13 cellular contexts compared by ENCODE assay signal in the genomic region with DNA sequence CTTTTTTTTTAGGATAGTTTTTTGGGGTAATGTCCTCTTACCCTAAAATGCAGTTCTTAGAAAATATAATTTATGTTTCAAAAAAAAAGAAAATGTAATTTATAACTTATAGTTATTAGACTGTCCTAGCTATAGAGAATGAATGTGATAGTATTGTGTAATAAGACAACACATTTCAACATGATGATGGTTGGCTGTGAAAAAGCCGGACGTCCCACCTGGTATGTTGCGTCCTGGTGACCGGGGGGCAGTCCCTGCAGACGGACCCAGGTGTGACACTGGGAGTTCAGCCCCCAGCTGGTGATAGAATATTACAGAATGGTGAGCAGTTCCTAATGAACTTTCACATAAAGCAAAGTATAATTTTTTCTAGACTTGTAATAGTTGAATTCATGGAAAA. TPM values are rescaled to one million over a fixed set of nuclear protein-coding genes. Genes with fewer than 3 reads are reported as not detected.
DNase-seq lines count a peak whose midpoint lies in the region; ATAC-seq, FAIRE-seq and TF ChIP-seq lines count a peak whose summit lies in the region.
"Not testable (repeated sequence)": the region's sequence is repeated elsewhere in the genome, so short reads cannot be mapped to it uniquely, and the experiment has no call there.
"Had no signal": no experiment of that assay in that cellular context is flagged by ENCODE, and none has a peak within 500 bp of the region (broad histone marks: within the 10 kb centered on the region; RNA-seq: fewer than 3 reads in every experiment).

No MANE protein-coding gene starts in this region.

- H3K79me2 ChIP-seq in K562 (ENCODE audit: control insufficient read depth, insufficient read depth, low read length), result not testable (repeated sequence)

- ATAC-seq in T-helper 17 cell; activated T-helper 17 cell treated with anti-CD3 and anti-CD28 coated beads, Interleukin-2, amount 50 U/mL, for 72 hours (replicated peaks); activated naive CD4-positive, alpha-beta T cell treated with anti-CD3 and anti-CD28 coated beads, Interleukin-2, amount 50 U/mL, for 72 hours; K562: not testable (repeated sequence)

- H3K9ac ChIP-seq in K562 (ENCODE audit: insufficient read depth in 1 of 2, low read depth in 2 of 2, low read length in 2 of 2), result not testable (repeated sequence)

- H3K9me3 Mint-ChIP-seq in CD14-positive monocyte; activated CD4-positive, alpha-beta memory T cell treated with anti-CD3 and anti-CD28 coated beads for 36 hours; activated T-helper 17 cell treated with anti-CD3 and anti-CD28 coated beads, Interleukin-2, amount 50 U/mL, for 72 hours; activated naive CD4-positive, alpha-beta T cell treated with anti-CD3 and anti-CD28 coated beads, Interleukin-2, amount 50 U/mL, for 72 hours; stimulated activated naive CD8-positive, alpha-beta T cell treated with anti-CD3 and anti-CD28 coated beads, Interleukin-15, Interleukin-2, amounts not matched to agents 100 ng/mL and 50 ng/mL, for 24 hours: not testable (repeated sequence)

- not testable (repeated sequence) for H3K9me3 ChIP-seq in T-helper 17 cell (ENCODE audit: control insufficient read depth, low read length, poor library complexity, severe bottlenecking); K562 (replicated peaks; ENCODE audit: control insufficient read depth, insufficient read depth, low read depth, low read length); sigmoid colon

- in situ Hi-C loops in K562 (cut with MboI), result not testable (repeated sequence)

- not testable (repeated sequence) for H3K27me3 Mint-ChIP-seq in CD14-positive monocyte (ENCODE audit: low read depth in 3 of 3); T-helper 17 cell; activated CD4-positive, alpha-beta memory T cell treated with anti-CD3 and anti-CD28 coated beads for 36 hours; activated T-helper 17 cell treated with anti-CD3 and anti-CD28 coated beads, Interleukin-2, amount 50 U/mL, for 72 hours; stimulated activated naive CD8-positive, alpha-beta T cell treated with anti-CD3 and anti-CD28 coated beads, Interleukin-15, Interleukin-2, amounts not matched to agents 100 ng/mL and 50 ng/mL, for 24 hours

- not testable (repeated sequence) for H3K27me3 ChIP-seq in K562 (ENCODE audit: control insufficient read depth in 2 of 2, insufficient read depth in 2 of 2, low read length in 2 of 2); sigmoid colon

- not testable (repeated sequence) for H3K4me1 Mint-ChIP-seq in CD14-positive monocyte
- H3K4me1 Mint-ChIP-seq in T-helper 17 cell, result peaks cover 13% of the 10 kb centered on the region
- peaks cover 46% of the 10 kb centered on the region for H3K4me1 Mint-ChIP-seq in activated CD4-positive, alpha-beta memory T cell treated with anti-CD3 and anti-CD28 coated beads for 36 hours (ENCODE audit: low read depth)
- H3K4me1 Mint-ChIP-seq in activated T-helper 17 cell treated with anti-CD3 and anti-CD28 coated beads, Interleukin-2, amount 50 U/mL, for 72 hours, result peaks cover 19% of the 10 kb centered on the region
- peaks cover 61% of the 10 kb centered on the region for H3K4me1 Mint-ChIP-seq in stimulated activated naive CD8-positive, alpha-beta T cell treated with anti-CD3 and anti-CD28 coated beads, Interleukin-15, Interleukin-2, amounts not matched to agents 100 ng/mL and 50 ng/mL, for 24 hours (ENCODE audit: low read depth)

- FAIRE-seq in K562 (lab: Jason Lieb, UNC), result not testable (repeated sequence)

- not testable (repeated sequence) for BruUV-seq in K562 (replicated peaks; lab: Mats Ljungman, UMichigan)

- not testable (repeated sequence) for H3K4me3 ChIP-seq in K562, sigmoid colon

- not testable (repeated sequence) for TF ChIP-seq POLR2A in K562 (conservative IDR thresholded peaks at IDR 0.05); sigmoid colon (IDR thresholded peaks at IDR 0.05)

- H3K36me3 Mint-ChIP-seq in CD14-positive monocyte, result peaks cover 70 to 81% of the 10 kb centered on the region in 2 donors
- H3K36me3 Mint-ChIP-seq in T-helper 17 cell (ENCODE audit: low read depth), result not testable (repeated sequence)
- peaks cover 35% of the 10 kb centered on the region for H3K36me3 Mint-ChIP-seq in activated CD4-positive, alpha-beta memory T cell treated with anti-CD3 and anti-CD28 coated beads for 36 hours
- peaks cover 85% of the 10 kb centered on the region for H3K36me3 Mint-ChIP-seq in activated T-helper 17 cell treated with anti-CD3 and anti-CD28 coated beads, Interleukin-2, amount 50 U/mL, for 72 hours (ENCODE audit: low read depth)
- peaks cover 15 to 38% of the 10 kb centered on the region in 2 donors for H3K36me3 Mint-ChIP-seq in activated naive CD4-positive, alpha-beta T cell treated with anti-CD3 and anti-CD28 coated beads, Interleukin-2, amount 50 U/mL, for 72 hours
- peaks cover 60% of the 10 kb centered on the region for H3K36me3 Mint-ChIP-seq in stimulated activated naive CD8-positive, alpha-beta T cell treated with anti-CD3 and anti-CD28 coated beads, Interleukin-15, Interleukin-2, amounts not matched to agents 100 ng/mL and 50 ng/mL, for 24 hours (ENCODE audit: low read depth)

- peaks cover 16% of the 10 kb centered on the region; the same call in 2 of the 3 replicates for H3K36me3 ChIP-seq in K562 (ENCODE audit: control insufficient read depth, insufficient read depth, low read length)
- peaks cover 0 to 34% (median 0%) of the 10 kb centered on the region in 4 donors for H3K36me3 ChIP-seq in sigmoid colon

- not testable (repeated sequence) for H3K27ac ChIP-seq in K562 (ENCODE audit: extremely low read depth, low read depth, low read length); sigmoid colon

- H3K4me3 Mint-ChIP-seq in CD14-positive monocyte; T-helper 17 cell; activated CD4-positive, alpha-beta memory T cell treated with anti-CD3 and anti-CD28 coated beads for 36 hours; stimulated activated naive CD8-positive, alpha-beta T cell treated with anti-CD3 and anti-CD28 coated beads, Interleukin-15, Interleukin-2, amounts not matched to agents 100 ng/mL and 50 ng/mL, for 24 hours: not testable (repeated sequence)
- H3K4me3 Mint-ChIP-seq in activated T-helper 17 cell treated with anti-CD3 and anti-CD28 coated beads, Interleukin-2, amount 50 U/mL, for 72 hours, result peak overlapping the region; percentile 73

- not testable (repeated sequence) for H3K4me2 ChIP-seq in K562 (ENCODE audit: insufficient read depth, low read length)

- H3K9me1 ChIP-seq in K562 (ENCODE audit: control insufficient read depth, insufficient read depth, low read length), result not testable (repeated sequence)

- intact Hi-C loops in CD14-positive monocyte (cut with micrococcal nuclease), result loop anchor here in 1 of 2 donors (5.0 kb wide), 1 partner anchor 33 kb away; the partner anchor contains the start of gene BANP
- intact Hi-C loops in activated CD4-positive, alpha-beta memory T cell treated with anti-CD3 and anti-CD28 coated beads for 36 hours (cut with micrococcal nuclease); K562 (cut with micrococcal nuclease): not testable (repeated sequence)
- intact Hi-C loops in sigmoid colon (cut with DNase I), result loop anchor here (10.0 kb wide), 1 partner anchor 449 kb away; no protein-coding TSS in a partner anchor

- not testable (repeated sequence) for TF ChIP-seq EP300 in K562 (IDR thresholded peaks at IDR 0.05; ENCODE audit: low read length); sigmoid colon (IDR thresholded peaks at IDR 0.05)

- H3K4me1 ChIP-seq in K562 (replicated peaks in 1 of 2; ENCODE audit: control insufficient read depth in 2 of 2, insufficient read depth in 2 of 2, low read length in 2 of 2); sigmoid colon: not testable (repeated sequence)

- not testable (repeated sequence) for DNase-seq in CD14-positive monocyte (ENCODE audit: low spot score); T-helper 17 cell; activated CD4-positive, alpha-beta memory T cell treated with anti-CD3 and anti-CD28 coated beads for 36 hours; activated naive CD4-positive, alpha-beta T cell treated with anti-CD3 and anti-CD28 coated beads, Interleukin-2, amount 50 U/mL, for 72 hours (ENCODE audit: low spot score in 2 of 2); K562 (ENCODE audit: extremely low read depth in 1 of 4, low spot score in 3 of 4)
- peak; percentile 41 for DNase-seq in sigmoid colon

- CTCF ChIA-PET in activated CD4-positive, alpha-beta memory T cell treated with anti-CD3 and anti-CD28 coated beads for 36 hours (lab: Charles Lee), result interaction anchor here (0.7 kb wide), 1 partner anchor 203 kb away, joined by 3 read pairs; no protein-coding TSS in a partner anchor
- CTCF ChIA-PET in K562 (lab: Yijun Ruan, JAX; ENCODE audit: low intra/inter-chr PET ratio), result not testable (repeated sequence)

- H4K20me1 ChIP-seq in K562 (replicated peaks; ENCODE audit: control insufficient read depth, insufficient read depth, low read length), result not testable (repeated sequence)

- not testable (repeated sequence) for H2AFZ ChIP-seq in K562 (ENCODE audit: low read depth, low read length)

- H3K27ac Mint-ChIP-seq in CD14-positive monocyte, result peak overlapping the region in 4 of 7 donors; percentile 25 to 92 (median 42)
- H3K27ac Mint-ChIP-seq in T-helper 17 cell, result peak overlapping the region; percentile 24
- H3K27ac Mint-ChIP-seq in activated CD4-positive, alpha-beta memory T cell treated with anti-CD3 and anti-CD28 coated beads for 36 hours, result peak overlapping the region; percentile 92
- H3K27ac Mint-ChIP-seq in activated T-helper 17 cell treated with anti-CD3 and anti-CD28 coated beads, Interleukin-2, amount 50 U/mL, for 72 hours, result peak overlapping the region; percentile 94
- peak overlapping the region; percentile 79 to 81 for H3K27ac Mint-ChIP-seq in activated naive CD4-positive, alpha-beta T cell treated with anti-CD3 and anti-CD28 coated beads, Interleukin-2, amount 50 U/mL, for 72 hours
- peak overlapping the region; percentile 95 for H3K27ac Mint-ChIP-seq in stimulated activated naive CD8-positive, alpha-beta T cell treated with anti-CD3 and anti-CD28 coated beads, Interleukin-15, Interleukin-2, amounts not matched to agents 100 ng/mL and 50 ng/mL, for 24 hours

- WGBS in K562 (ENCODE audit: insufficient coverage, low coverage, missing lambda C conversion rate), result 98% methylated on average over 5 of the region's 5 CpGs
- 89 to 92% methylated on average over 5 of the region's 5 CpGs for WGBS in sigmoid colon, 2 donors

- POLR2A ChIA-PET in activated CD4-positive, alpha-beta memory T cell treated with anti-CD3 and anti-CD28 coated beads for 36 hours (lab: Charles Lee); K562 (lab: Yijun Ruan, JAX): not testable (repeated sequence)

- TF ChIP-seq RAD21 in K562 (CRISPR knock-in tag; conservative IDR thresholded peaks at IDR 0.05 in 1 of 2, IDR thresholded peaks at IDR 0.05 in 1 of 2), result not testable (repeated sequence)

- TF ChIP-seq CTCF in CD14-positive monocyte (IDR thresholded peaks at IDR 0.05); K562 (IDR thresholded peaks at IDR 0.05 in 2 of 3, conservative IDR thresholded peaks at IDR 0.05 in 1 of 3; ENCODE audit: insufficient read depth in 2 of 3, low read depth in 1 of 3, low read length in 3 of 3); sigmoid colon (IDR thresholded peaks at IDR 0.05): not testable (repeated sequence)

RNA-seq across cellular contexts. Expression of gene BANP, which starts 34.3 kb away (rescaled TPM):
- polyA plus RNA-seq in CD14-positive monocyte (10 to 100 TPM; 10.1 to 11.7 TPM), K562 (2011; rRNA removed) (12.1 and 13.1 TPM in 2 replicates), K562 (2014; fragmentation: Illumina TruSeq; extraction: Trizol) (13.0 and 19.2 TPM in 2 replicates), K562 (2014; fragmentation: Nextera tagmentation; extraction: Ambion mirVana) (1 to 10 TPM; 4.6 to 4.7 TPM), K562 (2014; rRNA removed) (16.0 and 19.0 TPM in 2 replicates), sigmoid colon (10 to 100 TPM in 1 of 3 donors, 1 to 10 TPM in 2; 8.4 to 15.9 (median 8.8) TPM)
- total RNA-seq in T-helper 17 cell (10 to 100 TPM; 46.9 to 47.9 TPM), K562 (2014; rRNA removed) (17.1 and 22.1 TPM in 2 replicates), K562 (2014; rRNA removed; fragmentation: Illumina TruSeq; extraction: Trizol) (10.7 and 15.6 TPM in 2 replicates), K562 (2015; rRNA removed; fragmentation: Illumina TruSeq; extraction: Trizol) (14.4 and 16.1 TPM in 2 replicates), K562 (2021) (21.7 and 25.7 TPM in 2 replicates), sigmoid colon (10 to 100 TPM; 17.4 to 31.0 (median 23.0) TPM)
- 10 to 100 TPM; 29.6 to 30.6 TPM for total RNA-seq in activated CD4-positive, alpha-beta memory T cell treated with anti-CD3 and anti-CD28 coated beads for 36 hours
- total RNA-seq in activated T-helper 17 cell treated with anti-CD3 and anti-CD28 coated beads, Interleukin-2, amount 50 U/mL, for 72 hours, result 10 to 100 TPM; 46.4 to 85.9 TPM
- total RNA-seq in activated naive CD4-positive, alpha-beta T cell treated with anti-CD3 and anti-CD28 coated beads, Interleukin-2, amount 50 U/mL, for 72 hours, result 10 to 100 TPM; 44.6 to 46.8 TPM
- 107 and 121 TPM in 2 replicates for total RNA-seq in K562 (2011; cell fraction: chromatin; rRNA removed; ENCODE audit: low replicate concordance)
- total RNA-seq in K562 (2011; cell fraction: nucleolus; rRNA removed), result 56.7 and 71.4 TPM in 2 replicates
- total RNA-seq in K562 (2011; cell fraction: nucleoplasm; rRNA removed), result 79.5 and 85.3 TPM in 2 replicates
- 13.7 and 18.2 TPM in 2 replicates for polyA plus RNA-seq in K562 (2011; cell fraction: cytosol; rRNA removed)
- polyA plus RNA-seq in K562 (2011; cell fraction: nucleus; rRNA removed), result 30.9 and 42.3 TPM in 2 replicates
- 19.2 and 21.4 TPM in 2 replicates for polyA plus RNA-seq in K562 (2012)
- 22.0 and 25.5 TPM in 2 replicates for polyA minus RNA-seq in K562 (2011; rRNA and poly(A)+ RNA removed)
- 12.1 and 21.2 TPM in 2 replicates for polyA minus RNA-seq in K562 (2011; cell fraction: cytosol; rRNA and poly(A)+ RNA removed)
- polyA minus RNA-seq in K562 (2011; cell fraction: nucleus; rRNA and poly(A)+ RNA removed), result 32.4 and 45.1 TPM in 2 replicates

RNA-seq across cellular contexts. Expression of gene CA5A, which starts 49.2 kb away (rescaled TPM):
- not detected for polyA plus RNA-seq in CD14-positive monocyte
- total RNA-seq in T-helper 17 cell, result not detected
- total RNA-seq in activated CD4-positive, alpha-beta memory T cell treated with anti-CD3 and anti-CD28 coated beads for 36 hours, result not detected
- not detected for total RNA-seq in activated T-helper 17 cell treated with anti-CD3 and anti-CD28 coated beads, Interleukin-2, amount 50 U/mL, for 72 hours
- total RNA-seq in activated naive CD4-positive, alpha-beta T cell treated with anti-CD3 and anti-CD28 coated beads, Interleukin-2, amount 50 U/mL, for 72 hours, result not detected
- total RNA-seq in K562 (2011; cell fraction: chromatin; rRNA removed; ENCODE audit: low replicate concordance), result not detected in 2 replicates
- 0.66 TPM in 1 of 2 replicates, not detected in the other for total RNA-seq in K562 (2011; cell fraction: nucleolus; rRNA removed)
- total RNA-seq in K562 (2011; cell fraction: nucleoplasm; rRNA removed), result not detected in 2 replicates
- total RNA-seq in K562 (2014; rRNA removed), result not detected in 2 replicates
- total RNA-seq in K562 (2014; rRNA removed; fragmentation: Illumina TruSeq; extraction: Trizol), result not detected in 2 replicates
- total RNA-seq in K562 (2015; rRNA removed; fragmentation: Illumina TruSeq; extraction: Trizol), result not detected in 2 replicates
- total RNA-seq in K562 (2021), result not detected in 2 replicates
- polyA plus RNA-seq in K562 (2011; rRNA removed), result not detected in 2 replicates
- not detected in 2 replicates for polyA plus RNA-seq in K562 (2011; cell fraction: cytosol; rRNA removed)
- 0.18 TPM in 1 of 2 replicates, not detected in the other for polyA plus RNA-seq in K562 (2011; cell fraction: nucleus; rRNA removed)
- 0.07 and 0.15 TPM in 2 replicates for polyA plus RNA-seq in K562 (2012)
- polyA plus RNA-seq in K562 (2014; fragmentation: Illumina TruSeq; extraction: Trizol), result not detected in 2 replicates
- not detected for polyA plus RNA-seq in K562 (2014; fragmentation: Nextera tagmentation; extraction: Ambion mirVana)
- polyA plus RNA-seq in K562 (2014; rRNA removed), result not detected in 2 replicates
- polyA minus RNA-seq in K562 (2011; rRNA and poly(A)+ RNA removed), result 0.04 TPM in 1 of 2 replicates, not detected in the other
- not detected in 2 replicates for polyA minus RNA-seq in K562 (2011; cell fraction: cytosol; rRNA and poly(A)+ RNA removed)
- not detected in 2 replicates for polyA minus RNA-seq in K562 (2011; cell fraction: nucleus; rRNA and poly(A)+ RNA removed)
- not detected for total RNA-seq in sigmoid colon
- not detected for polyA plus RNA-seq in sigmoid colon
- total RNA-seq: A673; CD4-positive, CD25-positive, alpha-beta regulatory T cell; H1; H9 had no signal
- polyA plus RNA-seq: AG04450; CD4-positive, CD25-positive, alpha-beta regulatory T cell; H1 had no signal

Comparison
In these comparisons a context has a peak if more than half of its experiments do, and no peak if none do; other contexts are left out.
1. H3K27ac Mint-ChIP-seq: peak in every context shown above with its lines; median percentile 95 in stimulated activated naive CD8-positive, alpha-beta T cell treated with anti-CD3 and anti-CD28 coated beads, Interleukin-15, Interleukin-2, amounts not matched to agents 100 ng/mL and 50 ng/mL, for 24 hours; 94 in activated T-helper 17 cell treated with anti-CD3 and anti-CD28 coated beads, Interleukin-2, amount 50 U/mL, for 72 hours; 92 in activated CD4-positive, alpha-beta memory T cell treated with anti-CD3 and anti-CD28 coated beads for 36 hours; 80 in activated naive CD4-positive, alpha-beta T cell treated with anti-CD3 and anti-CD28 coated beads, Interleukin-2, amount 50 U/mL, for 72 hours; 42 in CD14-positive monocyte; 24 in T-helper 17 cell.